ENCODE assay signal across 8 cellular contexts in genomic region chr19:52786464-52787354, GRCh38. TPM values are rescaled to one million over a fixed set of nuclear protein-coding genes. Genes with fewer than 3 reads are reported as not detected.
DNase-seq lines count a peak whose midpoint lies in the region; ATAC-seq and TF ChIP-seq lines count a peak whose summit lies in the region.
"Not testable (repeated sequence)": the region's sequence is repeated elsewhere in the genome, so short reads cannot be mapped to it uniquely, and the experiment has no call there.

TSS of gene ZNF600 (minus strand) at chr19:52786791. CDS start at chr19:52778888, 7,903 bp downstream.

- not testable (repeated sequence) for H3K36me3 ChIP-seq in BJ (ENCODE audit: control insufficient read depth, insufficient read depth, low read length); ectodermal cell (ENCODE audit: control insufficient read depth, insufficient read depth, low read length)

- 4% methylated on average over 47 of the region's 47 CpGs for WGBS in ectodermal cell, 2 experiments
- WGBS in lower leg skin, 2 donors, result 1% methylated on average over 47 of the region's 47 CpGs

- POLR2A ChIA-PET in BJ (lab: Charles Lee), result interaction anchor here (0.5 kb wide), 1 partner anchor 54 kb away, joined by 3 read pairs; no protein-coding TSS in a partner anchor
- POLR2A ChIA-PET in activated CD8-positive, alpha-beta memory T cell treated with anti-CD3 and anti-CD28 coated beads for 36 hours (lab: Charles Lee), result interaction anchor here (0.6 to 0.7 kb wide), 5 partner anchors 15 to 204 kb away, joined by 3 to 7 read pairs (median 5); partner anchors contain the start of gene ZNF816

- peak within 1 kb of the TSS; percentile 57 for H3K4me3 ChIP-seq in BJ (ENCODE audit: low read depth, low read length)
- peak within 1 kb of the TSS; percentile 60 for H3K4me3 ChIP-seq in ectodermal cell (ENCODE audit: insufficient read depth, low read depth, low read length)
- peak within 1 kb of the TSS; percentile 57 for H3K4me3 ChIP-seq in lower leg skin (ENCODE audit: low read depth, poor library complexity, severe bottlenecking)

- CTCF ChIA-PET in BJ (lab: Yijun Ruan, JAX), result not testable (repeated sequence)
- CTCF ChIA-PET in activated CD8-positive, alpha-beta memory T cell treated with anti-CD3 and anti-CD28 coated beads for 36 hours (lab: Charles Lee), result interaction anchor here (0.7 kb wide), 2 partner anchors 85 to 249 kb away, joined by 3 to 5 read pairs; no protein-coding TSS in a partner anchor

- DNase-seq in BJ (ENCODE audit: low read depth) (peak; percentile 6), GM19238 (ENCODE audit: insufficient read length, low spot score) (peak; percentile 40), NOMO-1 treated with DMSO at 0.1 percent for 48 hours (lab: John Stamatoyannopoulos, UW; ENCODE audit: unreplicated experiment) (peak; percentile 83), lower leg skin (ENCODE audit: low spot score in 2 of 2) (peak; percentile 87 to 98)
- DNase-seq in stimulated activated CD4-positive, alpha-beta T cell treated with anti-CD3 and anti-CD28 coated beads, Interleukin-2, amount 100 ng/mL, for 24 hours, result peak; percentile 83 to 86

- H3K27ac ChIP-seq in ectodermal cell (ENCODE audit: insufficient read depth, low read depth, low read length, poor library complexity, severe bottlenecking), result not testable (repeated sequence)

- not testable (repeated sequence) for TF ChIP-seq POLR2A in lower leg skin (IDR thresholded peaks at IDR 0.05)

- TF ChIP-seq CTCF in BJ (IDR thresholded peaks at IDR 0.05; ENCODE audit: insufficient read depth, low read depth, low read length), result peak; percentile 17; the same call in 1 of the 2 replicates
- TF ChIP-seq CTCF in lower leg skin (IDR thresholded peaks at IDR 0.05), result not testable (repeated sequence)

- ATAC-seq in HG03378 (IDR thresholded peaks at IDR 0.05; ENCODE audit: unreplicated experiment), result peak; percentile 73

- H3K9me3 ChIP-seq in ectodermal cell (ENCODE audit: control insufficient read depth, low read length), result not testable (repeated sequence)

- not testable (repeated sequence) for H3K27me3 ChIP-seq in BJ (ENCODE audit: control insufficient read depth, insufficient read depth, low read length)
- H3K27me3 ChIP-seq in ectodermal cell (ENCODE audit: control insufficient read depth, insufficient read depth, low read length, poor library complexity, severe bottlenecking), result peaks cover 17% of the 10 kb centered on the region

- H3K4me1 ChIP-seq in ectodermal cell (ENCODE audit: control insufficient read depth, insufficient read depth, low read length), result not testable (repeated sequence)

- intact Hi-C loops in lower leg skin (cut with DNase I; ENCODE audit: low total_unique reads), result not testable (repeated sequence)

RNA-seq across cellular contexts. Expression of gene ZNF600, which starts in this region (rescaled TPM):
- polyA plus RNA-seq in BJ (2011; rRNA removed), result 3.0 and 3.6 TPM in 2 replicates
- polyA minus RNA-seq in BJ (2011; rRNA and poly(A)+ RNA removed), result 3.8 and 5.9 TPM in 2 replicates
- total RNA-seq in activated CD8-positive, alpha-beta memory T cell treated with anti-CD3 and anti-CD28 coated beads for 36 hours, result 10 to 100 TPM; 16.1 to 17.8 TPM
- polyA plus RNA-seq in ectodermal cell (2013, experiment 1 of 4), result 2.5 TPM
- polyA plus RNA-seq in ectodermal cell (2013, experiment 2 of 4), result 5.6 TPM
- polyA plus RNA-seq in ectodermal cell (2013, experiment 3 of 4), result 3.1 TPM
- 2.7 TPM for polyA plus RNA-seq in ectodermal cell (2013, experiment 4 of 4)
- total RNA-seq in lower leg skin, result 10 to 100 TPM in 1 of 4 donors, 1 to 10 TPM in 3; 5.5 to 12.6 (median 7.9) TPM

Comparison
In these comparisons a context has a peak if more than half of its experiments do, and no peak if none do; other contexts are left out.
1. DNase-seq: peak in every context shown above with its lines; median percentile 92 in lower leg skin; 84 in stimulated activated CD4-positive, alpha-beta T cell treated with anti-CD3 and anti-CD28 coated beads, Interleukin-2, amount 100 ng/mL, for 24 hours; 83 in NOMO-1 treated with DMSO at 0.1 percent for 48 hours; 40 in GM19238; 6 in BJ.